In the genomic region with DNA sequence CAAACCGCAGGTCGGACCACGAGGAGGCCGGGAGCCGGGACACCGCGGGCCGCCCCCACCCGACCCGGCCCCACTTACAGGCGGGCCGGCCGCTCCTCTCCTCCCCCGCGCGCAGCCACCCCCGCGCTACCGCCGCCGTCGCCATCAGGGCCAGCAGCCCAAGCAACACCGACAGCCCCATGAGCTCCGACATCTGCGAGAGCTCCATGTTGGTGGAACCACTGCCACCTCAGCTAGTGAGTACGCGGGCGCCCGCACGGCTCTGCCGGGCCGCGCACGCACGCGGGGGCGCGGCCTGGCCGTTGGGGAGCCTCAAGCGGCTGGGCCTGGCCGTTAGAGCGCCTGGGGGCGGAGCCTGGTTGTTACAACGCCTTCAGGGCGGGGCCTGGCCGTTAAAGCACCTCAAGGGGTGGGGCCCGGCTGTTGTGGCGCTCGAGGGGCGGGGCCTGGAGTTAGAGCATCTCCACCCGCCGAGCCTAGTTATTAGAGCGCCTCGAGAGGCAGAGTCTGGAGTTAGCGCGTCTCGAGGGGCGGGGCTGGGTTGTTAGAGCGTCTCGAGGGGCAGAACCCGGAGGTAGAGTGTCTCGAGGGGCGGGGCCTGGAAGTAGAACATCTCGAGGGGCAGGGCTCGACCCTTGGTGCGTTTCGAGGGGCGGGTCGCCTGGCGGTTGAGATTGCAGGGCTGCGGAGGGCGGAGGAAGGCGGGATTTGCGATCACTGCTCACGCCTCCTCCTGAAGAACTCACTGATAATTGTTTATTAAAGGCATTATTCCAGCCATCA, we compare ENCODE assay signal across 1 cellular context.
TF ChIP-seq lines count a peak whose summit lies in the region.

TBL2 (minus strand) TSS at position 238 of the 783 bp plus-strand sequence; CDS start at position 208, 30 bp downstream.

TF ChIP-seq in H1, 55 proteins besides CTCF, POLR2A, EP300 and RAD21:
- TF ChIP-seq HDAC2 (IDR thresholded peaks at IDR 0.05; ENCODE audit: borderline replicate concordance in 1 of 2, low read depth in 2 of 2, low read length in 2 of 2) (no peak), FOSL1 (IDR thresholded peaks at IDR 0.05; ENCODE audit: insufficient read depth, low read depth, low read length) (no peak), SP2 (IDR thresholded peaks at IDR 0.05; ENCODE audit: low read length) (no peak), SIX5 (IDR thresholded peaks at IDR 0.05; ENCODE audit: low read depth, low read length) (no peak), CHD1 (IDR thresholded peaks at IDR 0.05; ENCODE audit: low read depth, low read length) (no peak), EZH2 (IDR thresholded peaks at IDR 0.05; ENCODE audit: low read depth, low read length, severe bottlenecking) (no peak), GTF2F1 (IDR thresholded peaks at IDR 0.05; ENCODE audit: borderline replicate concordance, low read depth, low read length) (no peak), GABPA (IDR thresholded peaks at IDR 0.05; ENCODE audit: borderline replicate concordance, insufficient read depth, low read length) (no peak), SIN3A (conservative IDR thresholded peaks at IDR 0.05 in 1 of 2, IDR thresholded peaks at IDR 0.05 in 1 of 2; ENCODE audit: low read depth in 1 of 2, low read length in 2 of 2) (no peak; a peak in 1 of 4 replicates), BRCA1 (IDR thresholded peaks at IDR 0.05; ENCODE audit: low read depth, low read length) (no peak), YY1 (IDR thresholded peaks at IDR 0.05; ENCODE audit: low read depth, low read length) (peak; percentile 35; the same call in 1 of the 2 replicates), KDM1A (IDR thresholded peaks at IDR 0.05; ENCODE audit: borderline replicate concordance, low read length) (no peak), MAFK (IDR thresholded peaks at IDR 0.05; ENCODE audit: low read depth, low read length) (no peak), BCL11A (IDR thresholded peaks at IDR 0.05; ENCODE audit: low read depth in 2 of 2, low read length in 2 of 2) (no peak), SIRT6 (IDR thresholded peaks at IDR 0.05; ENCODE audit: low read length) (no peak), JUND (IDR thresholded peaks at IDR 0.05; ENCODE audit: low read length) (no peak), USF2 (IDR thresholded peaks at IDR 0.05; ENCODE audit: low read length) (no peak), CBX5 (IDR thresholded peaks at IDR 0.05; ENCODE audit: low read depth, low read length) (no peak), SAP30 (IDR thresholded peaks at IDR 0.05; ENCODE audit: insufficient read depth, insufficient replicate concordance, low read length) (no peak), EGR1 (IDR thresholded peaks at IDR 0.05; ENCODE audit: borderline replicate concordance, low read depth, low read length) (no peak), POU5F1 (IDR thresholded peaks at IDR 0.05; ENCODE audit: low read depth, low read length) (no peak), CHD2 (IDR thresholded peaks at IDR 0.05; ENCODE audit: low read length) (no peak), RBBP5 (IDR thresholded peaks at IDR 0.05; ENCODE audit: borderline replicate concordance, low read depth, low read length) (no peak), BACH1 (IDR thresholded peaks at IDR 0.05; ENCODE audit: low read length) (peak; percentile 50; the same call in 1 of the 2 replicates), CEBPB (IDR thresholded peaks at IDR 0.05; ENCODE audit: low read depth, low read length) (no peak), KDM4A (IDR thresholded peaks at IDR 0.05; ENCODE audit: low read depth, low read length, severe bottlenecking) (no peak), TAF7 (optimal IDR thresholded peaks at IDR 0.05; ENCODE audit: borderline replicate concordance, low read depth, low read length) (peak; percentile 90), TEAD4 (IDR thresholded peaks at IDR 0.05; ENCODE audit: low read depth, low read length) (no peak), JUN (IDR thresholded peaks at IDR 0.05; ENCODE audit: low read depth, low read length) (no peak), ASH2L (IDR thresholded peaks at IDR 0.05; ENCODE audit: low read length) (peak; percentile 28), SP1 (IDR thresholded peaks at IDR 0.05; ENCODE audit: low read depth, low read length) (peak; percentile 35; the same call in 1 of the 2 replicates), TCF12 (IDR thresholded peaks at IDR 0.05; ENCODE audit: low read depth, low read length) (no peak), CBX8 (IDR thresholded peaks at IDR 0.05; ENCODE audit: borderline replicate concordance, low read depth, low read length) (no peak), POLR2AphosphoS5 (IDR thresholded peaks at IDR 0.05; ENCODE audit: low read depth, low read length) (peak; percentile 93), ATF2 (IDR thresholded peaks at IDR 0.05; ENCODE audit: low read length) (no peak), CHD7 (IDR thresholded peaks at IDR 0.05; ENCODE audit: insufficient replicate concordance, low read length) (no peak), HDAC6 (IDR thresholded peaks at IDR 0.05; ENCODE audit: low read depth, low read length) (no peak), MAX (IDR thresholded peaks at IDR 0.05) (peak; percentile 51), SP4 (IDR thresholded peaks at IDR 0.05; ENCODE audit: low read length) (no peak; the same call in none of the 2 replicates), TAF1 (IDR thresholded peaks at IDR 0.05; ENCODE audit: low read depth, low read length) (peak; percentile 97), NANOG (IDR thresholded peaks at IDR 0.05; ENCODE audit: insufficient read depth, low read depth, low read length, poor library complexity, severe bottlenecking) (peak; percentile 5), ZNF274 (IDR thresholded peaks at IDR 0.05; ENCODE audit: borderline replicate concordance, extremely low read depth, low read length) (no peak), RXRA (IDR thresholded peaks at IDR 0.05; ENCODE audit: insufficient read depth, low read depth, low read length) (no peak), CREB1 (IDR thresholded peaks at IDR 0.05) (no peak), RFX5 (IDR thresholded peaks at IDR 0.05; ENCODE audit: borderline replicate concordance, low read depth, low read length) (no peak), RNF2 (IDR thresholded peaks at IDR 0.05; ENCODE audit: borderline replicate concordance, low read depth, low read length, missing control alignments, poor library complexity, severe bottlenecking) (no peak), NRF1 (IDR thresholded peaks at IDR 0.05; ENCODE audit: low read depth, low read length) (no peak), PHF8 (conservative IDR thresholded peaks at IDR 0.05; ENCODE audit: low read depth, low read length) (peak; percentile 92), ATF3 (IDR thresholded peaks at IDR 0.05; ENCODE audit: insufficient read depth, low read depth, low read length) (no peak), CTBP2 (IDR thresholded peaks at IDR 0.05; ENCODE audit: borderline replicate concordance, insufficient read depth, insufficient read length, low read length) (no peak), SUZ12 (IDR thresholded peaks at IDR 0.05; ENCODE audit: low read length) (no peak), TBP (IDR thresholded peaks at IDR 0.05; ENCODE audit: low read depth, low read length) (peak; percentile 82; the same call in 1 of the 2 replicates), SRF (IDR thresholded peaks at IDR 0.05; ENCODE audit: low read depth, low read length) (no peak), KDM5A (IDR thresholded peaks at IDR 0.05; ENCODE audit: low read length) (no peak)
- TF ChIP-seq, protein P1, sequence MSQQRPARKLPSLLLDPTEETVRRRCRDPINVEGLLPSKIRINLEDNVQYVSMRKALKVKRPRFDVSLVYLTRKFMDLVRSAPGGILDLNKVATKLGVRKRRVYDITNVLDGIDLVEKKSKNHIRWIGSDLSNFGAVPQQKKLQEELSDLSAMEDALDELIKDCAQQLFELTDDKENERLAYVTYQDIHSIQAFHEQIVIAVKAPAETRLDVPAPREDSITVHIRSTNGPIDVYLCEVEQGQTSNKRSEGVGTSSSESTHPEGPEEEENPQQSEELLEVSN (IDR thresholded peaks at IDR 0.05): no peak
